Comparison of ENCODE assay signal across 8 cellular contexts in genomic region chr19:10251792-10252694, GRCh38. TPM values are rescaled to one million over a fixed set of nuclear protein-coding genes. Genes with fewer than 3 reads are reported as not detected.
DNase-seq lines count a peak whose midpoint lies in the region; TF ChIP-seq lines count a peak whose summit lies in the region.

Gene MRPL4 (plus strand): TSS chr19:10252214. CDS start chr19:10252254, 40 bp downstream.

- H3K27me3 ChIP-seq in HAP-1 (ENCODE audit: low read depth) (no peaks in the 10 kb centered on the region), MM.1S (replicated peaks; ENCODE audit: insufficient read depth, low read length) (no peaks in the 10 kb centered on the region), neural cell (ENCODE audit: insufficient read depth, low read depth, low read length) (no peaks in the 10 kb centered on the region), stomach (no peaks in the 10 kb centered on the region)

- peak within 1 kb of the TSS; percentile 96 for H3K4me3 ChIP-seq in HAP-1
- peak within 1 kb of the TSS; percentile 96 for H3K4me3 ChIP-seq in MM.1S (ENCODE audit: low read length)
- peak within 1 kb of the TSS; percentile 92 for H3K4me3 ChIP-seq in neural cell (ENCODE audit: low read length)
- peak within 1 kb of the TSS; percentile 90 to 96 (median 91) for H3K4me3 ChIP-seq in stomach

- H2AFZ ChIP-seq in MM.1S (ENCODE audit: low read length) (peak within 1 kb of the TSS; percentile 83), neural cell (ENCODE audit: low read depth, low read length) (peak within 1 kb of the TSS; percentile 86)

- intact Hi-C loops in stomach (cut with DNase I; ENCODE audit: low total_unique reads): loop anchor here (10.0 kb wide), 1 partner anchor 137 kb away; the partner anchor contains the start of genes EIF3G and P2RY11

- H3K9me3 ChIP-seq in ES-I3 (ENCODE audit: control insufficient read depth, insufficient read depth, low read length): no peaks in the 10 kb centered on the region
- H3K9me3 ChIP-seq in HAP-1: no peaks in the 10 kb centered on the region
- no peaks in the 10 kb centered on the region for H3K9me3 ChIP-seq in MM.1S (replicated peaks; ENCODE audit: insufficient read depth, low read length)
- H3K9me3 ChIP-seq in neural cell (ENCODE audit: low read length): no peaks in the 10 kb centered on the region
- no peaks in the 10 kb centered on the region for H3K9me3 ChIP-seq in stomach

- H3K9me2 ChIP-seq in MM.1S (replicated peaks; ENCODE audit: insufficient read depth, low read length) (no peaks in the 10 kb centered on the region), neural cell (ENCODE audit: insufficient read depth, low read length) (no peaks in the 10 kb centered on the region)

- DNase-seq in HAP-1 (ENCODE audit: low spot score in 2 of 2): peak; percentile 99
- peak; percentile 100 for DNase-seq in MM.1S
- peak; percentile 97 for DNase-seq in SIG-M5 (lab: John Stamatoyannopoulos, UW)
- peak; percentile 80 for DNase-seq in activated gamma-delta T cell (lab: John Stamatoyannopoulos, UW)
- DNase-seq in fibroblast of the conjunctiva (ENCODE audit: low read depth): peak; percentile 98
- DNase-seq in stomach: peak; percentile 95

- H3K4me1 ChIP-seq in ES-I3 (ENCODE audit: insufficient read depth, low read length) (no peaks in the 10 kb centered on the region), HAP-1 (no peaks in the 10 kb centered on the region), MM.1S (ENCODE audit: low read length) (0 out of 2 replicates have a peak, but pooled peaks cover 11% of the 10 kb centered on the region), stomach (peaks cover 7 to 36% (median 32%) of the 10 kb centered on the region in 4 donors)

- H3K4me2 ChIP-seq in MM.1S (ENCODE audit: low read depth, low read length) (peak within 1 kb of the TSS; percentile 97), neural cell (ENCODE audit: low read length) (peak within 1 kb of the TSS; percentile 97)

- TF ChIP-seq POLR2A in stomach (IDR thresholded peaks at IDR 0.05): peak in 1 of 4 donors; percentile 10

- TF ChIP-seq CTCF in MM.1S (IDR thresholded peaks at IDR 0.05; ENCODE audit: low read length): no peak
- peak; percentile 42 for TF ChIP-seq CTCF in neural cell (IDR thresholded peaks at IDR 0.05; ENCODE audit: poor library complexity, severe bottlenecking)
- TF ChIP-seq CTCF in stomach (IDR thresholded peaks at IDR 0.05): peak in 1 of 7 experiments; percentile 17

- H4K20me1 ChIP-seq in MM.1S (ENCODE audit: insufficient read depth, low read length) (no peaks in the 10 kb centered on the region), neural cell (ENCODE audit: insufficient read depth) (no peaks in the 10 kb centered on the region)

- peaks cover 8% of the 10 kb centered on the region; the same call in 1 of the 2 replicates for H3F3A ChIP-seq in MM.1S (ENCODE audit: insufficient read depth, low read length)
- no peaks in the 10 kb centered on the region for H3F3A ChIP-seq in neural cell (ENCODE audit: insufficient read depth, low read length, poor library complexity, severe bottlenecking)

- peak; percentile 42 for TF ChIP-seq RAD21 in neural cell (conservative IDR thresholded peaks at IDR 0.05)

- TF ChIP-seq EP300 in neural cell (conservative IDR thresholded peaks at IDR 0.05; ENCODE audit: poor library complexity, severe bottlenecking) (peak; percentile 79), stomach (IDR thresholded peaks at IDR 0.05) (no peak)

- in situ Hi-C loops in HAP-1 (cut with MboI; ENCODE audit: low sequenced_read_pairs): no loop called here

- H3K36me3 ChIP-seq in ES-I3 (ENCODE audit: insufficient read depth, low read length) (peaks cover 5% of the 10 kb centered on the region), HAP-1 (replicated peaks) (peaks cover 27% of the 10 kb centered on the region), MM.1S (replicated peaks; ENCODE audit: insufficient read depth, low read length) (peaks cover 4% of the 10 kb centered on the region), neural cell (ENCODE audit: insufficient read depth, low read length) (no peaks in the 10 kb centered on the region), stomach (peaks cover 27 to 37% (median 34%) of the 10 kb centered on the region in 4 donors)

- H3K9ac ChIP-seq in ES-I3 (ENCODE audit: low read depth, low read length): peak within 1 kb of the TSS; percentile 86
- peak within 1 kb of the TSS; percentile 95 for H3K9ac ChIP-seq in MM.1S (ENCODE audit: low read length)
- peak within 1 kb of the TSS; percentile 78 for H3K9ac ChIP-seq in neural cell (ENCODE audit: low read length)

- 0 to 1% (median 1%) methylated on average over 37 to 77 of the region's 77 CpGs for WGBS in stomach, 5 donors

- peaks cover 32% of the 10 kb centered on the region for H3K79me2 ChIP-seq in MM.1S (ENCODE audit: low read length)
- H3K79me2 ChIP-seq in neural cell (replicated peaks; ENCODE audit: insufficient read depth, low read length): peaks cover 7% of the 10 kb centered on the region

- H3K27ac ChIP-seq in MM.1S (ENCODE audit: low read length) (peak within 1 kb of the TSS; percentile 59; the same call in 1 of the 2 replicates), neural cell (ENCODE audit: low read length) (peak within 1 kb of the TSS; percentile 77), stomach (peak within 1 kb of the TSS; percentile 86 to 93 (median 88))

TF ChIP-seq in neural cell, 6 proteins besides CTCF, POLR2A, EP300 and RAD21:
- TF ChIP-seq POLR2AphosphoS5 (IDR thresholded peaks at IDR 0.05) (peak; percentile 86), MXI1 (conservative IDR thresholded peaks at IDR 0.05; ENCODE audit: poor library complexity, severe bottlenecking) (peak; percentile 98), SMC3 (conservative IDR thresholded peaks at IDR 0.05; ENCODE audit: poor library complexity) (peak; percentile 25), REST (IDR thresholded peaks at IDR 0.05; ENCODE audit: borderline replicate concordance) (peak; percentile 77), TAF1 (IDR thresholded peaks at IDR 0.05; ENCODE audit: low read depth) (no peak), EZH2 (IDR thresholded peaks at IDR 0.05; ENCODE audit: borderline replicate concordance, insufficient read depth, low read length, poor library complexity, severe bottlenecking) (no peak)

RNA-seq across cellular contexts. Expression of gene MRPL4, which starts in this region (rescaled TPM):
- polyA plus RNA-seq in neural cell (27.1 and 27.2 TPM in 2 replicates), stomach (10 to 100 TPM; 48.7 to 53.1 (median 51.8) TPM)
- polyA minus RNA-seq in neural cell: 11.6 and 17.8 TPM in 2 replicates
- total RNA-seq in stomach: 100 to 1,000 TPM in 1 of 5 donors, 10 to 100 TPM in 4; 16.1 to 314 (median 58.4) TPM

Comparison
In these comparisons a context has a peak if more than half of its experiments do, and no peak if none do; other contexts are left out.
1. Peak in every context shown above with its lines: DNase-seq, H3K4me3 ChIP-seq and H3K27ac ChIP-seq.